Comparison of ENCODE assay signal across 35 cellular contexts in the genomic region with DNA sequence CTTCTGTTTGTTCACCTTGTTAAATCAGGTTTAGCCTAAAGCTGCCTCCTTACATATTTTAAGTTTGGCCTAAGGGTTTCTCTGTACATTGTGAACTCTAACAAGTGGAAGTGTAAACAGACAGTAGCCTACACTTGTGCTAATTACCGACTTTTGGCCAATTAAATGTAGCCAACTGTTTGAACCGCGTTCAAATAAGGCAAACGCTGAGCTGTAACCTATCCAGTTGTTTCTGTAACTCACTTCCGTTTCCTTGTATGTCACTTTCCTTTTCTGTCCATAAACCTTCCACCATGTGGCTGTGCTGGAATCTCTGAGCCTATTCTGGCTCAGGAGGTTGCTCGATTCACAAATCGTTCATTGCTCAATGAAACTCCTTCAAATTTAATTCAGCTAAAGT. TPM values are rescaled to one million over a fixed set of nuclear protein-coding genes. Genes with fewer than 3 reads are reported as not detected.
"Had no signal": no experiment of that assay in that cellular context is flagged by ENCODE, and none has a peak within 500 bp of the region (broad histone marks: within the 10 kb centered on the region; RNA-seq: fewer than 3 reads in every experiment).

No MANE protein-coding gene starts in this region.

- H3K4me3 ChIP-seq: SJCRH30, SK-N-MC had no signal

- H3K36me3 Mint-ChIP-seq: activated naive CD8-positive, alpha-beta T cell treated with anti-CD3 and anti-CD28 coated beads for 36 hours had no signal

- H3K27ac ChIP-seq: brain microvascular endothelial cell, SJCRH30, SK-N-MC had no signal

- H3K9me3 Mint-ChIP-seq: activated CD4-positive, alpha-beta T cell treated with anti-CD3 and anti-CD28 coated beads, Interleukin-2, amount 10 ng/mL, durations not matched to agents 24 days and 14 days; activated CD8-positive, alpha-beta T cell treated with anti-CD3 and anti-CD28 coated beads for 36 hours; activated naive CD8-positive, alpha-beta T cell treated with anti-CD3 and anti-CD28 coated beads for 36 hours; activated T-cell treated with anti-CD3 and anti-CD28 coated beads, Interleukin-2, amount 50 U/mL, for 72 hours; activated T-helper 17 cell treated with anti-CD3 and anti-CD28 coated beads, Interleukin-2, amount 50 U/mL, for 72 hours had no signal

- H3K9me3 ChIP-seq: SJCRH30 had no signal

- H3K4me3 Mint-ChIP-seq: activated CD4-positive, alpha-beta T cell treated with anti-CD3 and anti-CD28 coated beads, Interleukin-2, amount 10 ng/mL, durations not matched to agents 24 days and 14 days; activated CD8-positive, alpha-beta T cell treated with anti-CD3 and anti-CD28 coated beads for 36 hours; activated naive CD8-positive, alpha-beta T cell treated with anti-CD3 and anti-CD28 coated beads for 36 hours; activated T-cell treated with anti-CD3 and anti-CD28 coated beads, Interleukin-2, amount 50 U/mL, for 72 hours; activated T-helper 17 cell treated with anti-CD3 and anti-CD28 coated beads, Interleukin-2, amount 50 U/mL, for 72 hours had no signal

- DNase-seq: activated CD4-positive, alpha-beta T cell treated with anti-CD3 and anti-CD28 coated beads, Interleukin-2, amount 10 ng/mL, durations not matched to agents 24 days and 14 days; activated CD4-positive, alpha-beta T cell treated with anti-CD3 and anti-CD28 coated beads, Interleukin-2, amount 50 U/mL, for 4 hours; activated CD8-positive, alpha-beta T cell treated with anti-CD3 and anti-CD28 coated beads for 36 hours; activated effector memory CD4-positive, alpha-beta T cell treated with anti-CD3 and anti-CD28 coated beads, Interleukin-2, amount 50 U/mL, for 16 hours; activated naive CD4-positive, alpha-beta T cell; activated naive CD4-positive, alpha-beta T cell treated with anti-CD3 and anti-CD28 coated beads, Interleukin-2, amount 50 U/mL, for 16 hours; activated naive CD8-positive, alpha-beta T cell treated with anti-CD3 and anti-CD28 coated beads for 36 hours; activated T-cell treated with anti-CD3 and anti-CD28 coated beads, Interleukin-2, amount 50 U/mL, for 1 hour; activated T-cell treated with anti-CD3 and anti-CD28 coated beads, Interleukin-2, amount 50 U/mL, for 72 hours; amniotic stem cell; aorta; brain microvascular endothelial cell; central memory CD4-positive, alpha-beta T cell; KG1; NCI-H1048; NCI-H1105 treated with DMSO at 0.1 percent for 48 hours; NCI-H1436; NCI-H1694; NCI-H1930; NCI-H2081 treated with DMSO at 0.1 percent for 48 hours; NCI-H226; NCI-H446 treated with DMSO at 0.1 percent for 48 hours; OCI-M1; SHP77; SJCRH30; T1000 had no signal

- H3K4me1 ChIP-seq: SJCRH30 had no signal

- H3K36me3 ChIP-seq: brain microvascular endothelial cell, SJCRH30 had no signal

- ATAC-seq: activated CD8-positive, alpha-beta T cell treated with anti-CD3 and anti-CD28 coated beads for 36 hours; activated T-cell treated with anti-CD3 and anti-CD28 coated beads, Interleukin-2, amount 50 U/mL, for 72 hours; activated T-helper 17 cell treated with anti-CD3 and anti-CD28 coated beads, Interleukin-2, amount 50 U/mL, for 72 hours; Panc1 had no signal

- H3K27me3 ChIP-seq: SJCRH30 had no signal

- H3K4me1 Mint-ChIP-seq: activated CD4-positive, alpha-beta T cell treated with anti-CD3 and anti-CD28 coated beads, Interleukin-2, amount 10 ng/mL, durations not matched to agents 24 days and 14 days; activated naive CD8-positive, alpha-beta T cell treated with anti-CD3 and anti-CD28 coated beads for 36 hours; activated T-helper 17 cell treated with anti-CD3 and anti-CD28 coated beads, Interleukin-2, amount 50 U/mL, for 72 hours had no signal

- H3K27ac Mint-ChIP-seq: activated CD4-positive, alpha-beta T cell treated with anti-CD3 and anti-CD28 coated beads, Interleukin-2, amount 10 ng/mL, durations not matched to agents 24 days and 14 days; activated CD8-positive, alpha-beta T cell treated with anti-CD3 and anti-CD28 coated beads for 36 hours; activated naive CD8-positive, alpha-beta T cell treated with anti-CD3 and anti-CD28 coated beads for 36 hours; activated T-cell treated with anti-CD3 and anti-CD28 coated beads, Interleukin-2, amount 50 U/mL, for 72 hours; activated T-helper 17 cell treated with anti-CD3 and anti-CD28 coated beads, Interleukin-2, amount 50 U/mL, for 72 hours had no signal

RNA-seq across cellular contexts. Expression of a gene that starts 8.0 kb away (rescaled TPM):
- total RNA-seq: activated CD4-positive, alpha-beta T cell treated with anti-CD3 and anti-CD28 coated beads, Interleukin-2, amount 10 ng/mL, durations not matched to agents 24 days and 14 days; activated CD8-positive, alpha-beta memory T cell treated with anti-CD3 and anti-CD28 coated beads for 36 hours; activated CD8-positive, alpha-beta T cell treated with anti-CD3 and anti-CD28 coated beads for 36 hours; activated naive CD8-positive, alpha-beta T cell treated with anti-CD3 and anti-CD28 coated beads for 36 hours; activated T-cell treated with anti-CD3 and anti-CD28 coated beads, Interleukin-2, amount 50 U/mL, for 72 hours; activated T-helper 17 cell treated with anti-CD3 and anti-CD28 coated beads, Interleukin-2, amount 50 U/mL, for 72 hours; aorta; LHCN-M2; MCF 10A; RPMI7951; SJCRH30 had no signal
- polyA plus RNA-seq: aorta had no signal

RNA-seq across cellular contexts. Expression of a gene that starts 32.0 kb away (rescaled TPM):
- total RNA-seq: activated CD4-positive, alpha-beta T cell treated with anti-CD3 and anti-CD28 coated beads, Interleukin-2, amount 10 ng/mL, durations not matched to agents 24 days and 14 days; LHCN-M2; MCF 10A; RPMI7951; SJCRH30; T-helper 2 cell treated with Interferon-gamma antibody and Interleukin-4, amounts not matched to agents 100 ng/mL and 5 ng/mL, for 36 hours had no signal

RNA-seq across cellular contexts. Expression of a gene that starts 54.3 kb away (rescaled TPM):
- total RNA-seq: activated CD4-positive, alpha-beta T cell treated with anti-CD3 and anti-CD28 coated beads, Interleukin-2, amount 10 ng/mL, durations not matched to agents 24 days and 14 days; activated CD8-positive, alpha-beta memory T cell treated with anti-CD3 and anti-CD28 coated beads for 36 hours; activated T-helper 17 cell treated with anti-CD3 and anti-CD28 coated beads, Interleukin-2, amount 50 U/mL, for 72 hours; SJCRH30; T-helper 1 cell treated with Interleukin-12 subunit alpha and Interleukin-12 subunit beta and Interleukin-4 antibody, amounts not matched to agents 30 ng/mL and 1 ng/mL, for 36 hours; T-helper 2 cell treated with Interferon-gamma antibody and Interleukin-4, amounts not matched to agents 100 ng/mL and 5 ng/mL, for 36 hours had no signal

RNA-seq across cellular contexts. Expression of a gene that starts 56.5 kb away (rescaled TPM):
- total RNA-seq: LHCN-M2, SJCRH30 had no signal
